ENCODE assay signal across 9 cellular contexts in the genomic region with DNA sequence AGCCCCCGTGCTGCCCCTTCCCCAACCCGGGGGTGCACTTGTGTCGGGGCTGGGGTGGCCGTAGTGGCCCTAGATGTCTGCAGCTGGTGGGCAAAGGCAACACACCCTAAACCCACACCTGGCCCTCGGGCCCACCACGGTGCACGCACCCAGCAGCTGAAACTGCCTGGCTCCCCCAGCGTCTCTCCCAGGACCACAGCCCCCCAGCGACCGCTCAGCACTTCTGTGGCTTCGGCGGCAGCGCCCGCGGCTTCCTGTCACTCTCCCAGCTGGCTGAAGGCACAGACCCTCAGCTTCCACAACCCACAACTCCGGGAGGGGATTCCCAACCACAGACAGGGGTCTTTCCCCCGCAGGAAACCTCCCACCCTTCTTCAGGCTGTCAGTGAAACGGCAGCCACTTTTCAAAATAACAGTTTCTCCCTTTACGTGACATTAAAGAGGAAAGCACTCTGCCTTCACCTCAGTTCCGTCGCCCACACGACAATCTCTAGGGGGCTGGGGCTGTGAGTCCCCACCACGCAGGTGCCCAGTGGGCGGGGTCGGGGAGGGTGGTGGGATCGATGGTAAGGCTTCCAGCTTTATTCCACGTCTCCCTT. TPM values are rescaled to one million over a fixed set of nuclear protein-coding genes. Genes with fewer than 3 reads are reported as not detected.
DNase-seq lines count a peak whose midpoint lies in the region; ATAC-seq, FAIRE-seq and TF ChIP-seq lines count a peak whose summit lies in the region.
"Had no signal": no experiment of that assay in that cellular context is flagged by ENCODE, and none has a peak within 500 bp of the region (broad histone marks: within the 10 kb centered on the region; RNA-seq: fewer than 3 reads in every experiment).

No MANE protein-coding gene starts in this region.

- H3K36me3 ChIP-seq in Peyer's patch (no peaks in the 10 kb centered on the region), GM12878 (ENCODE audit: control insufficient read depth in 2 of 2, insufficient read depth in 2 of 2, low read length in 1 of 2) (no peaks in the 10 kb centered on the region)

- no peak for TF ChIP-seq EP300 in GM12878 (IDR thresholded peaks at IDR 0.05; ENCODE audit: borderline replicate concordance in 1 of 2, control insufficient read depth in 1 of 2, low read depth in 2 of 2, low read length in 2 of 2)

- H3K27me3 ChIP-seq in Peyer's patch (no peaks in the 10 kb centered on the region), GM12878 (replicated peaks in 1 of 2; ENCODE audit: control insufficient read depth in 2 of 2, insufficient read depth in 2 of 2, low read length in 1 of 2) (no peaks in the 10 kb centered on the region)

- no peaks in the 10 kb centered on the region for H3K36me3 Mint-ChIP-seq in mesothelial cell of epicardium

- H3K4me1 ChIP-seq in Peyer's patch = peaks cover 0 to 23% (median 0%) of the 10 kb centered on the region in 4 donors
- peaks cover 3% of the 10 kb centered on the region; the same call in 1 of the 2 replicates for H3K4me1 ChIP-seq in GM12878 (ENCODE audit: control insufficient read depth, insufficient read depth, low read length)

- H3K4me3 ChIP-seq in Peyer's patch (no peak overlapping the region), GM12878 (no peak overlapping the region)

- no peak overlapping the region for H3K4me3 Mint-ChIP-seq in mesothelial cell of epicardium
- H3K4me3 Mint-ChIP-seq in stimulated activated naive CD8-positive, alpha-beta T cell treated with anti-CD3 and anti-CD28 coated beads, Interleukin-15, amount 100 ng/mL, for 72 hours = peak overlapping the region; percentile 60 to 86
- H3K4me3 Mint-ChIP-seq: activated naive CD4-positive, alpha-beta T cell treated with anti-CD3 and anti-CD28 coated beads for 36 hours had no signal

- H3K27ac ChIP-seq in Peyer's patch (peak overlapping the region; percentile 69 to 88 (median 78)), GM12878 (ENCODE audit: control insufficient read depth, insufficient read depth) (no peak overlapping the region)

- H3K9me3 ChIP-seq in Peyer's patch = peaks cover 0 to 6% (median 0%) of the 10 kb centered on the region in 4 donors
- no peaks in the 10 kb centered on the region; the same call in 2 of the 3 replicates for H3K9me3 ChIP-seq in GM12878 (replicated peaks; ENCODE audit: control insufficient read depth, insufficient read depth, low read length)

- peak overlapping the region; percentile 77 for H3K27ac Mint-ChIP-seq in mesothelial cell of epicardium
- H3K27ac Mint-ChIP-seq in stimulated activated naive CD8-positive, alpha-beta T cell treated with anti-CD3 and anti-CD28 coated beads, Interleukin-15, amount 100 ng/mL, for 72 hours = peak overlapping the region; percentile 87 to 91
- H3K27ac Mint-ChIP-seq: activated naive CD4-positive, alpha-beta T cell treated with anti-CD3 and anti-CD28 coated beads for 36 hours had no signal

- H3K79me2 ChIP-seq in GM12878 (ENCODE audit: control insufficient read depth, insufficient read depth, low read length) = no peaks in the 10 kb centered on the region

- intact Hi-C loops in GM12878 (cut with micrococcal nuclease; ENCODE audit: unreplicated experiment) = no loop called here

- H3K9ac ChIP-seq in GM12878 (ENCODE audit: control insufficient read depth, insufficient read depth, low read length) = no peak overlapping the region

- no TSS peak for BruUV-seq in GM12878 (replicated peaks; lab: Mats Ljungman, UMichigan)

- CTCF ChIA-PET in GM12878 (lab: Yijun Ruan, JAX) = no interaction called here

- peaks cover 2% of the 10 kb centered on the region for H3K27me3 Mint-ChIP-seq in mesothelial cell of epicardium (ENCODE audit: low read depth)
- H3K27me3 Mint-ChIP-seq in stimulated activated naive CD8-positive, alpha-beta T cell treated with anti-CD3 and anti-CD28 coated beads, Interleukin-15, amount 100 ng/mL, for 72 hours = no peaks in the 10 kb centered on the region

- POLR2A ChIA-PET in GM12878 (lab: Charles Lee) = interaction anchor here (0.6 kb wide), 1 partner anchor 827 kb away, joined by 3 read pairs; no protein-coding TSS in a partner anchor

- WGBS in GM12878 (ENCODE audit: insufficient coverage, insufficient replicate concordance, low lambda C conversion rate, missing lambda C conversion rate) = 23% methylated on average over 20 of the region's 27 CpGs

- H2AFZ ChIP-seq in GM12878 (ENCODE audit: control insufficient read depth, low read depth, low read length) = no peak overlapping the region

- peaks cover 20% of the 10 kb centered on the region for H3K9me3 Mint-ChIP-seq in mesothelial cell of epicardium
- H3K9me3 Mint-ChIP-seq in stimulated activated naive CD8-positive, alpha-beta T cell treated with anti-CD3 and anti-CD28 coated beads, Interleukin-15, amount 100 ng/mL, for 72 hours = peaks cover 3 to 11% of the 10 kb centered on the region in 2 donors
- H3K9me3 Mint-ChIP-seq: activated naive CD4-positive, alpha-beta T cell treated with anti-CD3 and anti-CD28 coated beads for 36 hours had no signal

- TF ChIP-seq POLR2A in Peyer's patch (IDR thresholded peaks at IDR 0.05) = no peak
- TF ChIP-seq POLR2A in GM12878 (IDR thresholded peaks at IDR 0.05; ENCODE audit: low read depth, low read length) = no peak

- no peak for FAIRE-seq in GM12878 (lab: Jason Lieb, UNC)

- TF ChIP-seq CTCF in Peyer's patch (IDR thresholded peaks at IDR 0.05) = no peak
- no peak for TF ChIP-seq CTCF in GM12878 (IDR thresholded peaks at IDR 0.05 in 2 of 3, conservative IDR thresholded peaks at IDR 0.05 in 1 of 3; ENCODE audit: control insufficient read depth in 2 of 3, extremely low read depth in 1 of 3, insufficient read depth in 1 of 3, low read depth in 3 of 3, low read length in 3 of 3)
- no peak for TF ChIP-seq CTCF in mesothelial cell of epicardium (IDR thresholded peaks at IDR 0.05; ENCODE audit: unreplicated experiment)

- no peak for TF ChIP-seq RAD21 in GM12878 (IDR thresholded peaks at IDR 0.05; ENCODE audit: insufficient read depth, low read depth, low read length)

- H3K4me2 ChIP-seq in GM12878 (ENCODE audit: control insufficient read depth, insufficient read depth) = no peak overlapping the region

- no peak for ATAC-seq in GM12878
- peak; percentile 46 for ATAC-seq in stimulated activated naive CD8-positive, alpha-beta T cell treated with anti-CD3 and anti-CD28 coated beads, Interleukin-15, amount 100 ng/mL, for 72 hours

- in situ Hi-C loops in GM12878 (cut with MboI) = no loop called here

- peak in 1 of 3 donors; percentile 39 for DNase-seq in Peyer's patch
- no peak for DNase-seq in GM12878 (ENCODE audit: low read depth, low spot score)
- DNase-seq in mesothelial cell of epicardium (ENCODE audit: low spot score in 2 of 2, unreplicated experiment in 2 of 2) = peak in 1 of 2 experiments; percentile 17
- peak; percentile 54 to 69 for DNase-seq in stimulated activated naive CD8-positive, alpha-beta T cell treated with anti-CD3 and anti-CD28 coated beads, Interleukin-15, amount 100 ng/mL, for 72 hours
- DNase-seq in NCI-H2081 (lab: John Stamatoyannopoulos, UW) = no peak
- DNase-seq in GM03348 (ENCODE audit: low spot score) = no peak
- DNase-seq in GDM1 (lab: John Stamatoyannopoulos, UW) = no peak
- DNase-seq in HuH-7.5 (ENCODE audit: low spot score) = no peak
- DNase-seq: activated naive CD4-positive, alpha-beta T cell treated with anti-CD3 and anti-CD28 coated beads for 36 hours had no signal

- RAD21 ChIA-PET in GM12878 (lab: Charles Lee; ENCODE audit: unreplicated experiment) = no interaction called here

- SMC1A ChIA-PET in GM12878 (lab: Charles Lee; ENCODE audit: uncharacterized antibody, unreplicated experiment) = no interaction called here

- peaks cover 12% of the 10 kb centered on the region for H3K4me1 Mint-ChIP-seq in mesothelial cell of epicardium
- peaks cover 83% of the 10 kb centered on the region for H3K4me1 Mint-ChIP-seq in stimulated activated naive CD8-positive, alpha-beta T cell treated with anti-CD3 and anti-CD28 coated beads, Interleukin-15, amount 100 ng/mL, for 72 hours

- H4K20me1 ChIP-seq in GM12878 (ENCODE audit: control insufficient read depth, insufficient read depth) = no peaks in the 10 kb centered on the region

TF ChIP-seq in GM12878, 131 proteins besides CTCF, POLR2A, EP300 and RAD21 (continues in another document):
- no peak for TF ChIP-seq FOXK2 (IDR thresholded peaks at IDR 0.05)
- peak in 1 of 2 experiments; percentile 23; a peak in 1 of 4 replicates for TF ChIP-seq BHLHE40 (IDR thresholded peaks at IDR 0.05; ENCODE audit: borderline replicate concordance in 1 of 2, low read depth in 2 of 2, low read length in 1 of 2)
- no peak for TF ChIP-seq ATF7 (IDR thresholded peaks at IDR 0.05; ENCODE audit: low read depth)
- no peak for TF ChIP-seq ZNF217 (IDR thresholded peaks at IDR 0.05)
- TF ChIP-seq PAX5 (IDR thresholded peaks at IDR 0.05; ENCODE audit: borderline replicate concordance, low read depth, low read length) = peak; percentile 40; the same call in 1 of the 2 replicates
- TF ChIP-seq TCF3 (IDR thresholded peaks at IDR 0.05; ENCODE audit: borderline replicate concordance, insufficient read depth, low read depth, low read length) = 0 out of 2 replicates have a peak, but pooled peaks have one; percentile 41

RNA-seq across cellular contexts. Expression of gene COL6A2, which starts 40.7 kb away (rescaled TPM):
- total RNA-seq in Peyer's patch = 1,000 to 10,000 TPM in 1 of 4 donors, 100 to 1,000 TPM in 2, 10 to 100 TPM in 1; 59.9 to 1,087 (median 166) TPM
- total RNA-seq in GM12878 (2013; cell fraction: nucleolus; rRNA removed) = 0.94 TPM in 1 of 2 replicates, not detected in the other
- total RNA-seq in GM12878 (2014; rRNA removed) = not detected in 2 replicates
- total RNA-seq in GM12878 (2014; rRNA removed; fragmentation: Illumina TruSeq; extraction: Trizol) = not detected in 2 replicates
- total RNA-seq in GM12878 (2021) = 0.58 and 1.3 TPM in 2 replicates
- polyA plus RNA-seq in GM12878 (2011; ENCODE audit: low read depth) = not detected
- polyA plus RNA-seq in GM12878 (2011; rRNA removed) = not detected in 2 replicates
- polyA plus RNA-seq in GM12878 (2011; cell fraction: cytosol; rRNA removed) = 0.01 and 0.02 TPM in 2 replicates
- 0.04 and 0.06 TPM in 2 replicates for polyA plus RNA-seq in GM12878 (2011; cell fraction: nucleus; rRNA removed)
- 0.14 and 0.15 TPM in 2 replicates for polyA plus RNA-seq in GM12878 (2012)
- polyA plus RNA-seq in GM12878 (2014; fragmentation: Illumina TruSeq; extraction: Trizol) = not detected in 2 replicates
- polyA plus RNA-seq in GM12878 (2014; fragmentation: Nextera tagmentation; extraction: Ambion mirVana) = not detected
- polyA plus RNA-seq in GM12878 (2014; rRNA removed) = 0.04 TPM in 1 of 2 replicates, not detected in the other
- under 1 TPM; 0.16 to 0.34 TPM for polyA plus RNA-seq in GM12878 (2016; fragmentation: Nextera tagmentation; extraction: Ambion mirVana)
- not detected in 2 replicates for polyA minus RNA-seq in GM12878 (2011; rRNA and poly(A)+ RNA removed)
- polyA minus RNA-seq in GM12878 (2011; cell fraction: cytosol; rRNA and poly(A)+ RNA removed) = not detected in 2 replicates
- polyA minus RNA-seq in GM12878 (2011; cell fraction: nucleus; rRNA and poly(A)+ RNA removed) = not detected in 2 replicates
- 846 to 986 TPM (median 933 TPM) in 3 replicates for total RNA-seq in mesothelial cell of epicardium

Comparison
In these comparisons a context has a peak if more than half of its experiments do, and no peak if none do; other contexts are left out.
1. DNase-seq: peak in stimulated activated naive CD8-positive, alpha-beta T cell treated with anti-CD3 and anti-CD28 coated beads, Interleukin-15, amount 100 ng/mL, for 72 hours (2 of 2); none in GM12878 (single experiment), NCI-H2081 (0 of 2), GM03348 (single experiment), GDM1 (single experiment) and HuH-7.5 (single experiment).
2. RNA of gene COL6A2, which starts 40.7 kb away (total RNA-seq): 846 to 986 TPM in mesothelial cell of epicardium and 59.9 to 1,087 TPM in Peyer's patch; 0.58 to 1.3 TPM in GM12878; every median in the first group is over 10 times any median in the second.